9 cellular contexts compared by ENCODE assay signal in genomic region chr5:36724429-36725332, GRCh38.
DNase-seq lines count a peak whose midpoint lies in the region; ATAC-seq, FAIRE-seq and TF ChIP-seq lines count a peak whose summit lies in the region.
"Had no signal": no experiment of that assay in that cellular context is flagged by ENCODE, and none has a peak within 500 bp of the region (broad histone marks: within the 10 kb centered on the region; RNA-seq: fewer than 3 reads in every experiment).

No MANE protein-coding gene starts in this region.

- no peak overlapping the region for H3K18ac ChIP-seq in neuronal stem cell (ENCODE audit: low read length)

- no peak for TF ChIP-seq RAD21 in K562 (CRISPR knock-in tag; conservative IDR thresholded peaks at IDR 0.05 in 1 of 2, IDR thresholded peaks at IDR 0.05 in 1 of 2)

- POLR2A ChIA-PET in CD4-positive, alpha-beta memory T cell (lab: Charles Lee; ENCODE audit: partially characterized antibody) = interaction anchor here (1.5 kb wide), 1 partner anchor 151 kb away, joined by 9 read pairs; the partner anchor contains the start of gene NIPBL
- POLR2A ChIA-PET in K562 (lab: Yijun Ruan, JAX) = interaction anchor here (1.0 to 1.4 kb wide), 4 partner anchors 9 to 18 kb away, joined by 3 to 7 read pairs (median 4); no protein-coding TSS in a partner anchor

- DNase-seq in CD4-positive, alpha-beta memory T cell = peak in 4 of 5 donors; percentile 22 to 39 (median 26)
- DNase-seq in GM19238 (ENCODE audit: insufficient read length, low spot score) (peak; percentile 74), OCI-M1 (lab: John Stamatoyannopoulos, UW) (peak; percentile 98), K562 (ENCODE audit: extremely low read depth in 1 of 4, low spot score in 3 of 4) (peak; percentile 48 to 77 (median 64)), neuronal stem cell (ENCODE audit: low spot score) (no peak), DMS79 (lab: John Stamatoyannopoulos, UW) (no peak), NCI-H187 treated with DMSO at 0.1 percent for 48 hours (lab: John Stamatoyannopoulos, UW) (no peak)

- no TSS peak for BruUV-seq in K562 (replicated peaks; lab: Mats Ljungman, UMichigan)

- H2BK5ac ChIP-seq in neuronal stem cell (ENCODE audit: low read length) = no peak overlapping the region

- H3K27me3 Mint-ChIP-seq in CD4-positive, alpha-beta memory T cell = peaks cover 5% of the 10 kb centered on the region in 2 donors

- H3K79me1 ChIP-seq in neuronal stem cell (ENCODE audit: low read depth, low read length) = no peaks in the 10 kb centered on the region

- TF ChIP-seq POLR2A in K562 (conservative IDR thresholded peaks at IDR 0.05) = no peak

- H3K4me1 Mint-ChIP-seq in CD4-positive, alpha-beta memory T cell = peaks cover 11 to 35% (median 19%) of the 10 kb centered on the region in 4 donors

- no peak for TF ChIP-seq EP300 in K562 (IDR thresholded peaks at IDR 0.05; ENCODE audit: low read length)

- no peaks in the 10 kb centered on the region for H3K9me3 ChIP-seq in CD4-positive, alpha-beta memory T cell (ENCODE audit: control insufficient read depth in 1 of 2, low read length in 2 of 2)
- H3K9me3 ChIP-seq in K562 (replicated peaks; ENCODE audit: control insufficient read depth, insufficient read depth, low read depth, low read length) = no peaks in the 10 kb centered on the region
- no peaks in the 10 kb centered on the region for H3K9me3 ChIP-seq in neuronal stem cell (replicated peaks in 1 of 2; ENCODE audit: control insufficient read depth in 2 of 2, insufficient read depth in 1 of 2, low read depth in 1 of 2, low read length in 2 of 2)

- H3K9me1 ChIP-seq in K562 (ENCODE audit: control insufficient read depth, insufficient read depth, low read length) = no peaks in the 10 kb centered on the region

- intact Hi-C loops in CD4-positive, alpha-beta memory T cell (cut with micrococcal nuclease) = no loop called here
- intact Hi-C loops in K562 (cut with micrococcal nuclease) = no loop called here

- H2AFZ ChIP-seq in K562 (ENCODE audit: low read depth, low read length) (peak overlapping the region; percentile 91), neuronal stem cell (ENCODE audit: low read length) (peak overlapping the region; percentile 77)

- ATAC-seq in HG03064 (IDR thresholded peaks at IDR 0.05; ENCODE audit: low read depth, unreplicated experiment) (peak; percentile 74), K562 (peak; percentile 80)

- H3K36me3 Mint-ChIP-seq in CD4-positive, alpha-beta memory T cell = no peaks in the 10 kb centered on the region

- H3K27ac Mint-ChIP-seq in CD4-positive, alpha-beta memory T cell = peak overlapping the region in 4 of 7 donors; percentile 35 to 79 (median 68)

- H3K4me2 ChIP-seq in K562 (ENCODE audit: insufficient read depth, low read length) (peak overlapping the region; percentile 54; the same call in 1 of the 2 replicates), neuronal stem cell (ENCODE audit: insufficient read depth, low read length, poor library complexity, severe bottlenecking) (no peak overlapping the region)

- H3K9me3 Mint-ChIP-seq in CD4-positive, alpha-beta memory T cell = no peaks in the 10 kb centered on the region

- no peak for TF ChIP-seq CTCF in K562 (IDR thresholded peaks at IDR 0.05 in 2 of 3, conservative IDR thresholded peaks at IDR 0.05 in 1 of 3; ENCODE audit: insufficient read depth in 2 of 3, low read depth in 1 of 3, low read length in 3 of 3)

- H3K14ac ChIP-seq in neuronal stem cell (ENCODE audit: low read length) = no peak overlapping the region

- no peaks in the 10 kb centered on the region for H3K36me3 ChIP-seq in CD4-positive, alpha-beta memory T cell (ENCODE audit: insufficient read depth, low read length)
- no peaks in the 10 kb centered on the region for H3K36me3 ChIP-seq in K562 (ENCODE audit: control insufficient read depth, insufficient read depth, low read length)
- no peaks in the 10 kb centered on the region for H3K36me3 ChIP-seq in neuronal stem cell (replicated peaks in 1 of 2; ENCODE audit: control insufficient read depth in 2 of 2, insufficient read depth in 2 of 2, low read length in 2 of 2)

- H3K4ac ChIP-seq in neuronal stem cell (ENCODE audit: low read length) = no peak overlapping the region

- no peak overlapping the region for H3K23ac ChIP-seq in neuronal stem cell (ENCODE audit: low read depth, low read length, poor library complexity)

- peak overlapping the region; percentile 45 for H2AK5ac ChIP-seq in neuronal stem cell (ENCODE audit: low read depth, low read length)

- H3K4me1 ChIP-seq in CD4-positive, alpha-beta memory T cell (ENCODE audit: insufficient read depth, low read length) = peaks cover 8% of the 10 kb centered on the region
- H3K4me1 ChIP-seq in K562 (replicated peaks in 1 of 2; ENCODE audit: control insufficient read depth in 2 of 2, insufficient read depth in 2 of 2, low read length in 2 of 2) = no peaks in the 10 kb centered on the region; a peak in 2 of 5 replicates
- H3K4me1 ChIP-seq in neuronal stem cell (ENCODE audit: control insufficient read depth in 2 of 2, insufficient read depth in 1 of 2, low read depth in 1 of 2, low read length in 2 of 2) = peaks cover 2 to 6% of the 10 kb centered on the region in 2 donors

- CTCF ChIA-PET in CD4-positive, alpha-beta memory T cell (lab: Charles Lee; ENCODE audit: partially characterized antibody) = interaction anchor here (0.8 to 1.4 kb wide), 3 partner anchors 10 to 146 kb away, joined by 3 to 6 read pairs (median 4); no protein-coding TSS in a partner anchor
- CTCF ChIA-PET in K562 (lab: Yijun Ruan, JAX; ENCODE audit: low intra/inter-chr PET ratio) = interaction anchor here (0.6 to 0.7 kb wide), 2 partner anchors 99 to 862 kb away, joined by 3 read pairs; no protein-coding TSS in a partner anchor

- no peaks in the 10 kb centered on the region for H4K20me1 ChIP-seq in K562 (replicated peaks; ENCODE audit: control insufficient read depth, insufficient read depth, low read length)

- no peak overlapping the region for H4K8ac ChIP-seq in neuronal stem cell (ENCODE audit: low read depth, low read length)

- peak overlapping the region in 1 of 2 donors; percentile 22 for H3K4me3 ChIP-seq in CD4-positive, alpha-beta memory T cell (ENCODE audit: low read length in 2 of 2)
- H3K4me3 ChIP-seq in K562 (peak overlapping the region; percentile 9; the same call in 1 of the 2 replicates), neuronal stem cell (ENCODE audit: low read length in 2 of 2) (no peak overlapping the region)

- no peak overlapping the region for H2BK12ac ChIP-seq in neuronal stem cell (ENCODE audit: low read length)

- FAIRE-seq in K562 (lab: Jason Lieb, UNC) = no peak
- FAIRE-seq: colon had no signal

- H3K4me3 Mint-ChIP-seq in CD4-positive, alpha-beta memory T cell = peak overlapping the region; percentile 64 to 80 (median 70)

- in situ Hi-C loops in K562 (cut with MboI) = loop anchor here (25.0 kb wide), 1 partner anchor 1463 kb away; no protein-coding TSS in a partner anchor

- no peak overlapping the region for H3K27ac ChIP-seq in CD4-positive, alpha-beta memory T cell (ENCODE audit: low read depth, low read length)
- H3K27ac ChIP-seq in K562 (ENCODE audit: extremely low read depth, low read depth, low read length) (no peak overlapping the region), neuronal stem cell (replicated peaks; ENCODE audit: low read length) (no peak overlapping the region)

- H3K27me3 ChIP-seq in CD4-positive, alpha-beta memory T cell (ENCODE audit: insufficient read depth, low read length) = no peaks in the 10 kb centered on the region
- H3K27me3 ChIP-seq in K562 (ENCODE audit: control insufficient read depth in 2 of 2, insufficient read depth in 2 of 2, low read length in 2 of 2) (peaks cover 8 to 11% of the 10 kb centered on the region in 2 experiments; a peak in 4 of 5 replicates), neuronal stem cell (ENCODE audit: control insufficient read depth in 3 of 3, insufficient read depth in 3 of 3, low read depth in 1 of 3, low read length in 3 of 3) (peaks cover 0 to 4% (median 0%) of the 10 kb centered on the region in 3 experiments)

- 22% methylated on average over 6 of the region's 6 CpGs for WGBS in K562 (ENCODE audit: insufficient coverage, low coverage, missing lambda C conversion rate)
- WGBS in neuronal stem cell (ENCODE audit: extremely low coverage in 2 of 2, insufficient read length in 2 of 2, insufficient replicate concordance in 1 of 2), 2 donors = no CpG with 5 or more reads among the region's 6 CpGs

- no peak overlapping the region for H4K91ac ChIP-seq in neuronal stem cell (ENCODE audit: low read depth, low read length, poor library complexity)

- no peaks in the 10 kb centered on the region for H3K79me2 ChIP-seq in K562 (ENCODE audit: control insufficient read depth, insufficient read depth, low read length)

- H3K9ac ChIP-seq in K562 (ENCODE audit: insufficient read depth in 1 of 2, low read depth in 2 of 2, low read length in 2 of 2) (no peak overlapping the region), neuronal stem cell (ENCODE audit: low read depth, low read length, poor library complexity) (no peak overlapping the region)

- H2BK15ac ChIP-seq in neuronal stem cell (ENCODE audit: low read length) = no peak overlapping the region

- no peak overlapping the region for H2BK120ac ChIP-seq in neuronal stem cell (ENCODE audit: low read depth, low read length)

TF ChIP-seq in K562, 482 proteins besides CTCF, POLR2A, EP300 and RAD21 (continues in another document):
- TF ChIP-seq KHSRP (IDR thresholded peaks at IDR 0.05) = no peak
- TF ChIP-seq FOXA1 (IDR thresholded peaks at IDR 0.05; ENCODE audit: borderline replicate concordance) = no peak
- TF ChIP-seq ZNF584 (CRISPR knock-in tag; IDR thresholded peaks at IDR 0.05; ENCODE audit: low read depth) = no peak
- no peak for TF ChIP-seq MTA1 (IDR thresholded peaks at IDR 0.05; ENCODE audit: borderline replicate concordance)
- no peak for TF ChIP-seq ZNF316 (IDR thresholded peaks at IDR 0.05)
- TF ChIP-seq KAT8 (IDR thresholded peaks at IDR 0.05; ENCODE audit: low read depth) = no peak
- TF ChIP-seq CBX5 (IDR thresholded peaks at IDR 0.05; ENCODE audit: borderline replicate concordance, low read depth) = 0 out of 2 replicates have a peak, but pooled peaks have one; percentile 6
- TF ChIP-seq SPI1 (IDR thresholded peaks at IDR 0.05; ENCODE audit: borderline replicate concordance, low read depth, low read length) = peak; percentile 96
- no peak for TF ChIP-seq ZNF644 (tag; IDR thresholded peaks at IDR 0.05; ENCODE audit: low read depth)
- no peak for TF ChIP-seq BRD9 (IDR thresholded peaks at IDR 0.05; ENCODE audit: low read depth, partially characterized antibody)

Comparison
In these comparisons a context has a peak if more than half of its experiments do, and no peak if none do; other contexts are left out.
1. DNase-seq: peak in CD4-positive, alpha-beta memory T cell (4 of 5), GM19238 (single experiment), OCI-M1 (single experiment) and K562 (4 of 4); none in neuronal stem cell (single experiment), DMS79 (single experiment) and NCI-H187 treated with DMSO at 0.1 percent for 48 hours (single experiment).